Comparison of ENCODE assay signal across 11 cellular contexts in the genomic region with DNA sequence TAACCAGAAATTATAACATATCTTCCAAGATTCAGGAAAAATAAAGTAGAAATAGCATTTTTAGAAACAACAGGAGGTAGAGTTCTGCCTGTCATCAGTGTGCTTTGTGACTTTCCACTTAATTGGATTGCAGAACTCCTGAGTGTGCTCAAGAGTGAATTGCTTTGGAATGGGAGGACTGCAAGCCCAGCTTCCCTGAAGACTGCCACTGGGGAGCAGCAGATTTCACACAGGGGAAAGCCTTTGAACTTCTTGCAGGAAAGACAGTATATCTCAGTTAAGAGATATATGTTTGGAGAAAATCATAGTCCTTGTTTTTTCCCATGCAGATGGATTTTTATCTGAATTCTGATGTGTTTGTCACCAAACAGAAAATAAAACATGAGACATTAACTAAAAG.
DNase-seq lines count a peak whose midpoint lies in the region; ATAC-seq and TF ChIP-seq lines count a peak whose summit lies in the region.
"Had no signal": no experiment of that assay in that cellular context is flagged by ENCODE, and none has a peak within 500 bp of the region (broad histone marks: within the 10 kb centered on the region; RNA-seq: fewer than 3 reads in every experiment).

No MANE protein-coding gene starts in this region.

- H3K4me1 ChIP-seq in mammary epithelial cell (ENCODE audit: insufficient read depth, low read length) (peaks cover 9% of the 10 kb centered on the region), mesenchymal stem cell (ENCODE audit: control insufficient read depth, insufficient read depth, low read depth, low read length) (peaks cover 1% of the 10 kb centered on the region)

- H4K8ac ChIP-seq in mesenchymal stem cell (ENCODE audit: low read length): no peak overlapping the region

- no peak overlapping the region for H2BK15ac ChIP-seq in mesenchymal stem cell (ENCODE audit: low read depth, poor library complexity, severe bottlenecking)

- no peak overlapping the region for H2BK120ac ChIP-seq in mesenchymal stem cell (ENCODE audit: low read depth, low read length)

- H3K4ac ChIP-seq in mesenchymal stem cell (ENCODE audit: low read depth in 1 of 2, low read length in 2 of 2): no peak overlapping the region

- H3K4me3 ChIP-seq in AG10803 (ENCODE audit: low read length) (no peak overlapping the region), mammary epithelial cell (replicated peaks in 1 of 3; ENCODE audit: insufficient read depth in 1 of 3, low read depth in 2 of 3, low read length in 3 of 3) (no peak overlapping the region), mesenchymal stem cell (ENCODE audit: insufficient read depth in 1 of 2, low read depth in 1 of 2, low read length in 2 of 2) (no peak overlapping the region)

- H3K4me2 ChIP-seq in mammary epithelial cell (ENCODE audit: insufficient read depth, low read depth, low read length): no peak overlapping the region
- H3K4me2 ChIP-seq in mesenchymal stem cell (ENCODE audit: low read length, poor library complexity, severe bottlenecking): no peak overlapping the region

- H3K27me3 ChIP-seq in mammary epithelial cell (ENCODE audit: insufficient read depth, low read length) (no peaks in the 10 kb centered on the region), mesenchymal stem cell (ENCODE audit: control insufficient read depth in 1 of 2, insufficient read depth in 1 of 2, low read length in 2 of 2) (no peaks in the 10 kb centered on the region)

- H3K9ac ChIP-seq in mammary epithelial cell (ENCODE audit: insufficient read depth, low read length) (no peak overlapping the region), mesenchymal stem cell (ENCODE audit: low read length) (no peak overlapping the region)

- ATAC-seq in HG02623 (IDR thresholded peaks at IDR 0.05; ENCODE audit: unreplicated experiment): no peak

- H3K79me2 ChIP-seq in mammary epithelial cell (ENCODE audit: insufficient read depth, low read length): no peaks in the 10 kb centered on the region

- CTCF ChIA-PET in mammary epithelial cell (lab: Charles Lee; ENCODE audit: low non-redundant PET): no interaction called here

- TF ChIP-seq CTCF in AG10803 (conservative IDR thresholded peaks at IDR 0.05; ENCODE audit: low read length): no peak; the same call in 1 of the 2 replicates
- peak; percentile 16 to 61 for TF ChIP-seq CTCF in mammary epithelial cell (conservative IDR thresholded peaks at IDR 0.05 in 1 of 2, IDR thresholded peaks at IDR 0.05 in 1 of 2; ENCODE audit: extremely low read depth in 1 of 2, insufficient read depth in 1 of 2, low read depth in 1 of 2, low read length in 2 of 2)

- H3K18ac ChIP-seq in mesenchymal stem cell (ENCODE audit: low read depth in 1 of 2, low read length in 2 of 2): no peak overlapping the region

- no peak overlapping the region for H2BK5ac ChIP-seq in mesenchymal stem cell (ENCODE audit: low read depth, low read length, poor library complexity, severe bottlenecking)

- H3K9me3 ChIP-seq in mammary epithelial cell (replicated peaks; ENCODE audit: insufficient read depth, low read length) (no peaks in the 10 kb centered on the region), mesenchymal stem cell (ENCODE audit: control insufficient read depth, low read length) (no peaks in the 10 kb centered on the region)

- no peak overlapping the region for H2BK12ac ChIP-seq in mesenchymal stem cell (ENCODE audit: low read length in 2 of 2)

- no peaks in the 10 kb centered on the region for H3K79me1 ChIP-seq in mesenchymal stem cell (replicated peaks; ENCODE audit: low read length, poor library complexity, severe bottlenecking)

- H3K14ac ChIP-seq in mesenchymal stem cell (ENCODE audit: low read length in 2 of 2): no peak overlapping the region

- H3K27ac ChIP-seq in mammary epithelial cell (ENCODE audit: insufficient read depth, low read depth, low read length): no peak overlapping the region
- H3K27ac ChIP-seq in mesenchymal stem cell (ENCODE audit: low read length, poor library complexity, severe bottlenecking): no peak overlapping the region

- H2AFZ ChIP-seq in mammary epithelial cell (ENCODE audit: low read depth, low read length) (no peak overlapping the region), mesenchymal stem cell (ENCODE audit: low read depth, low read length) (no peak overlapping the region)

- H4K20me1 ChIP-seq in mammary epithelial cell (ENCODE audit: insufficient read depth, low read length): no peaks in the 10 kb centered on the region

- dilution Hi-C loops in mammary epithelial cell (cut with HindIII; ENCODE audit: low sequenced_read_pairs): no loop called here

- no peak overlapping the region for H2AK5ac ChIP-seq in mesenchymal stem cell (ENCODE audit: low read length, severe bottlenecking)

- intact Hi-C loops in mammary epithelial cell (cut with micrococcal nuclease): loop anchor here (1.0 to 10.0 kb wide), 3 partner anchors 119 to 233 kb away; no protein-coding TSS in a partner anchor

- in situ Hi-C loops in mammary epithelial cell (cut with MboI; ENCODE audit: low sequenced_read_pairs in 2 of 2): no loop called here

- BruUV-seq in mammary epithelial cell (replicated peaks; lab: Mats Ljungman, UMichigan): no TSS peak

- peak; percentile 8 for DNase-seq in AG10803 (ENCODE audit: low read depth)
- DNase-seq in HT-29 (ENCODE audit: low spot score): peak; percentile 75
- peak; percentile 24 for DNase-seq in mammary epithelial cell
- DNase-seq in kidney tubule cell (ENCODE audit: low spot score): peak; percentile 11
- no peak for DNase-seq in NCI-H146 (lab: John Stamatoyannopoulos, UW)
- DNase-seq in mesenchymal stem cell: no peak
- DNase-seq in NCI-H2196 (lab: John Stamatoyannopoulos, UW; ENCODE audit: unreplicated experiment): no peak
- DNase-seq: COR-L47, NCI-H446 treated with DMSO at 0.1 percent for 48 hours, substantia nigra had no signal

- H4K91ac ChIP-seq in mesenchymal stem cell (ENCODE audit: low read length): no peak overlapping the region

- H3K36me3 ChIP-seq in mammary epithelial cell (ENCODE audit: insufficient read depth, low read length) (no peaks in the 10 kb centered on the region), mesenchymal stem cell (ENCODE audit: control insufficient read depth in 1 of 2, insufficient read depth in 2 of 2, low read depth in 1 of 2, low read length in 2 of 2) (no peaks in the 10 kb centered on the region)

- no peak overlapping the region for H3K23ac ChIP-seq in mesenchymal stem cell (ENCODE audit: low read length in 2 of 2)

Comparison
In these comparisons a context has a peak if more than half of its experiments do, and no peak if none do; other contexts are left out.
1. DNase-seq: peak in AG10803 (single experiment), HT-29 (single experiment), mammary epithelial cell (single experiment) and kidney tubule cell (single experiment); none in NCI-H146 (single experiment), mesenchymal stem cell (single experiment) and NCI-H2196 (single experiment).